Comparison of ENCODE assay signal across 9 cellular contexts in the genomic region with DNA sequence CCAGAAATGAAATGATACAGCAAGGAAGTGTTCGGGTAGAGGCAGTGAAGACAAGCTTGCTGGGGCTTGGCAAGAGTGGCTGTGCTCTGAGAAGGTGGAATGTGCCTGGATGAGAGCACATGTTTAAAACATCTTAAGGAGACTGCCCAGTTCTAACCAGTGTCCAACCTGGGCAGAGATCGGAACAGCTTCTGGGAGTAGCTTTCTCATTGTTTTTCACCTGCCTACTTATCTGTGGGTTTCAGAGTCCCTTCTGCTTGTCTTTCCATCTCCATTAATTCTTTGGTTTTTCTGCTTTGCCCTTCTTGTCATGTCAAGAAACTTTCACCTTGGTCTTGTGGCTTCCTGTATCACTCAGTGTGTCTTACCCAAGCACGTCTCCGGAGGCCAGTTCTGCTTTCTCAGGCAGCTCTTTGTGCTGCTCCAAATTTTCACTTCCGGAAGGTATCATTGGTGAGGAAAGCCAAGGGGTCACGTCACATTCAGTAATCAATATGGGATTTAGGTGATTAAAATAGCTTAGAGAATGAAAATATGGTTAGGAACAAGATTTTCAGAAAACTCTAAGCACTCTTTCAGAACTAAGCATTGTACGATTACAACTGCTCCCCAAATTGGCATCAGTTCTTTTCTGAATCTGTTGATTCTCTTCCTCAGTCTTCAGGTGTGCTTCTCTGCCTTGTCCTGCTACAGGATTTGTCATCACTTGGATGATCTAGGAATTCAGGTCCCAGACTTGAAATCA. TPM values are rescaled to one million over a fixed set of nuclear protein-coding genes. Genes with fewer than 3 reads are reported as not detected.
A peak's percentile ranks its signal among the peaks of the same experiment; 100 is the strongest.
DNase-seq lines count a peak whose midpoint lies in the region; ATAC-seq and TF ChIP-seq lines count a peak whose summit lies in the region.
"Had no signal": no experiment of that assay in that cellular context is flagged by ENCODE, and none has a peak within 500 bp of the region (broad histone marks: within the 10 kb centered on the region; RNA-seq: fewer than 3 reads in every experiment).

No MANE protein-coding gene starts in this region.

- peak; percentile 47 for DNase-seq in Jurkat, Clone E6-1 (ENCODE audit: low read depth, low spot score)
- DNase-seq in esophagus muscularis mucosa (ENCODE audit: extremely low spot score) (peak; percentile 70), OCI-M1 (lab: John Stamatoyannopoulos, UW) (no peak), HAP-1 (ENCODE audit: low spot score in 2 of 2) (no peak), HK-2 (ENCODE audit: unreplicated experiment) (no peak), AG08396 (ENCODE audit: low spot score) (no peak)

- H3K4me3 ChIP-seq in Jurkat, Clone E6-1 (ENCODE audit: low read length) = no peak overlapping the region
- H3K4me3 ChIP-seq in esophagus muscularis mucosa (no peak overlapping the region), HAP-1 (no peak overlapping the region)
- H3K4me3 ChIP-seq: suprapubic skin had no signal

- H3K36me3 ChIP-seq in esophagus muscularis mucosa (no peaks in the 10 kb centered on the region), HAP-1 (replicated peaks) (no peaks in the 10 kb centered on the region)
- H3K36me3 ChIP-seq: suprapubic skin had no signal

- no peak for TF ChIP-seq EP300 in esophagus muscularis mucosa (IDR thresholded peaks at IDR 0.05)

- in situ Hi-C loops in HAP-1 (cut with MboI; ENCODE audit: low sequenced_read_pairs) = loop anchor here (25.0 kb wide), 1 partner anchor 398 kb away; the partner anchor contains the start of gene CBLL1

- WGBS in esophagus muscularis mucosa = 85% methylated on average over 7 of the region's 7 CpGs

- ATAC-seq in GM18508 (IDR thresholded peaks at IDR 0.05; ENCODE audit: insufficient read depth, unreplicated experiment) (peak; percentile 90), GM21529 (IDR thresholded peaks at IDR 0.05; ENCODE audit: unreplicated experiment) (peak; percentile 98)

- H3K27ac ChIP-seq in esophagus muscularis mucosa (replicated peaks in 1 of 4) = no peak overlapping the region
- H3K27ac ChIP-seq: suprapubic skin had no signal

- no peaks in the 10 kb centered on the region for H3K9me3 ChIP-seq in esophagus muscularis mucosa
- no peaks in the 10 kb centered on the region for H3K9me3 ChIP-seq in HAP-1
- H3K9me3 ChIP-seq: suprapubic skin had no signal

- peaks cover 0 to 14% (median 7%) of the 10 kb centered on the region in 4 donors for H3K4me1 ChIP-seq in esophagus muscularis mucosa
- H3K4me1 ChIP-seq in HAP-1 = no peaks in the 10 kb centered on the region

- intact Hi-C loops in esophagus muscularis mucosa (cut with DNase I) = no loop called here

- no peak for TF ChIP-seq CTCF in esophagus muscularis mucosa (IDR thresholded peaks at IDR 0.05)

- TF ChIP-seq POLR2A in esophagus muscularis mucosa (IDR thresholded peaks at IDR 0.05; ENCODE audit: low read depth) = no peak

- H3K27me3 ChIP-seq in esophagus muscularis mucosa = no peaks in the 10 kb centered on the region
- peaks cover 5% of the 10 kb centered on the region for H3K27me3 ChIP-seq in HAP-1 (ENCODE audit: low read depth)
- H3K27me3 ChIP-seq: suprapubic skin had no signal

RNA-seq across cellular contexts. Expression of gene LAMB4, which starts 5.5 kb away (rescaled TPM):
- not detected for polyA plus RNA-seq in Jurkat, Clone E6-1 (2012; ENCODE audit: insufficient read depth, insufficient read length)
- 1 to 10 TPM in 2 of 4 donors, under 1 TPM in 1, not detected in 1; 0.75 to 2.6 (median 1.7) TPM for total RNA-seq in esophagus muscularis mucosa

Comparison
In these comparisons a context has a peak if more than half of its experiments do, and no peak if none do; other contexts are left out.
1. DNase-seq: peak in Jurkat, Clone E6-1 (single experiment) and esophagus muscularis mucosa (single experiment); none in OCI-M1 (single experiment), HAP-1 (0 of 2), HK-2 (single experiment) and AG08396 (single experiment).